ENCODE assay signal across 16 cellular contexts in genomic region chr9:128627906-128628305, GRCh38. TPM values are rescaled to one million over a fixed set of nuclear protein-coding genes. Genes with fewer than 3 reads are reported as not detected.
DNase-seq lines count a peak whose midpoint lies in the region; TF ChIP-seq lines count a peak whose summit lies in the region.
"Had no signal": no experiment of that assay in that cellular context is flagged by ENCODE, and none has a peak within 500 bp of the region (broad histone marks: within the 10 kb centered on the region; RNA-seq: fewer than 3 reads in every experiment).

No MANE protein-coding gene starts in this region.

- H3K9ac ChIP-seq in NT2/D1 (ENCODE audit: insufficient read length, low read depth): peak overlapping the region; percentile 45
- H3K9ac ChIP-seq in liver (ENCODE audit: low read depth in 1 of 2, low read length in 2 of 2): no peak overlapping the region
- H3K9ac ChIP-seq: BLaER1 had no signal

- TF ChIP-seq CTCF in dorsolateral prefrontal cortex (IDR thresholded peaks at IDR 0.05 in 54 of 56, conservative IDR thresholded peaks at IDR 0.05 in 2 of 56; ENCODE audit: low read depth in 1 of 56, partially characterized antibody in 56 of 56) (no peak), liver (IDR thresholded peaks at IDR 0.05; ENCODE audit: low read depth, low read length, missing input control) (no peak)

- DNase-seq in NT2/D1 (ENCODE audit: low read depth, low spot score) (no peak), dorsolateral prefrontal cortex (peak in 1 of 10 donors; percentile 22), activated gamma-delta T cell (lab: John Stamatoyannopoulos, UW) (no peak), NCI-H1417 (lab: John Stamatoyannopoulos, UW) (no peak)
- no peak for DNase-seq in activated T-helper 1 cell treated with anti-CD3 and anti-CD28 coated beads, Interleukin-12 subunit alpha, Interleukin-12 subunit beta, Interleukin-2, Interleukin-4 antibody, amounts not matched to agents 30 ng/mL and 10 ng/mL and 1 ng/mL, durations not matched to agents 14 hours and 24 hours and 36 hours (ENCODE audit: low spot score)
- DNase-seq: activated CD4-positive, CD25-positive, alpha-beta regulatory T cell treated with anti-CD3 and anti-CD28 coated beads, Interleukin-2, amount 50 U/mL, for 72 hours; DMS153; H9; NCI-H187; NCI-H510A; T-cell had no signal

- H3K9me3 ChIP-seq in NT2/D1 (ENCODE audit: insufficient read depth, low read length) (no peaks in the 10 kb centered on the region), liver (ENCODE audit: control insufficient read depth in 4 of 4, low read length in 3 of 4) (no peaks in the 10 kb centered on the region)
- H3K9me3 ChIP-seq: BLaER1 had no signal

- H3K36me3 ChIP-seq in NT2/D1 (ENCODE audit: insufficient read depth, insufficient read length, low read length) (peaks cover 98% of the 10 kb centered on the region), liver (ENCODE audit: control insufficient read depth in 4 of 4, insufficient read depth in 3 of 4, low read depth in 1 of 4, low read length in 3 of 4) (peaks cover 21 to 61% (median 41%) of the 10 kb centered on the region in 4 donors)

- no peaks in the 10 kb centered on the region for H3K27me3 ChIP-seq in NT2/D1 (ENCODE audit: insufficient read depth, insufficient read length)
- H3K27me3 ChIP-seq in dorsolateral prefrontal cortex: no peaks in the 10 kb centered on the region
- no peaks in the 10 kb centered on the region for H3K27me3 ChIP-seq in liver (ENCODE audit: control insufficient read depth in 4 of 4, insufficient read depth in 4 of 4, low read length in 3 of 4)
- H3K27me3 ChIP-seq: BLaER1 had no signal

- no peaks in the 10 kb centered on the region for H3K27me3 Mint-ChIP-seq in activated T-helper 1 cell treated with anti-CD3 and anti-CD28 coated beads, Interleukin-12 subunit alpha, Interleukin-12 subunit beta, Interleukin-2, Interleukin-4 antibody, amounts not matched to agents 30 ng/mL and 10 ng/mL and 1 ng/mL, durations not matched to agents 14 hours and 24 hours and 36 hours (ENCODE audit: insufficient read depth)
- H3K27me3 Mint-ChIP-seq: dendritic cell treated with granulocyte-macrophage colony-stimulating factor and Interleukin-4, amounts not matched to agents 40 ng/mL and 50 ng/mL, for 4 days; T-cell had no signal

- no peak overlapping the region for H3K4me3 ChIP-seq in NT2/D1 (ENCODE audit: insufficient read length, low read depth)
- H3K4me3 ChIP-seq in dorsolateral prefrontal cortex: no peak overlapping the region
- no peak overlapping the region for H3K4me3 ChIP-seq in liver (ENCODE audit: low read depth in 1 of 3, low read length in 3 of 3)
- H3K4me3 ChIP-seq: BLaER1, smooth muscle cell had no signal

- peaks cover 18% of the 10 kb centered on the region for H3K4me1 ChIP-seq in NT2/D1 (ENCODE audit: insufficient read depth, insufficient read length)
- peaks cover 5 to 25% (median 11%) of the 10 kb centered on the region in 4 donors for H3K4me1 ChIP-seq in liver (ENCODE audit: control insufficient read depth in 4 of 4, insufficient read depth in 4 of 4, low read length in 3 of 4)
- H3K4me1 ChIP-seq: BLaER1 had no signal

- TF ChIP-seq RAD21 in liver (IDR thresholded peaks at IDR 0.05): no peak

- intact Hi-C loops in dorsolateral prefrontal cortex (cut with DNase I): loop anchor here in 1 of 2 donors (5.0 kb wide), 1 partner anchor 36 kb away; no protein-coding TSS in a partner anchor
- intact Hi-C loops in activated T-helper 1 cell treated with anti-CD3 and anti-CD28 coated beads, Interleukin-12 subunit alpha, Interleukin-12 subunit beta, Interleukin-2, Interleukin-4 antibody, amounts not matched to agents 30 ng/mL and 10 ng/mL and 1 ng/mL, durations not matched to agents 14 hours and 24 hours and 36 hours (cut with micrococcal nuclease): no loop called here

- no peak overlapping the region for H3K4me3 Mint-ChIP-seq in activated T-helper 1 cell treated with anti-CD3 and anti-CD28 coated beads, Interleukin-12 subunit alpha, Interleukin-12 subunit beta, Interleukin-2, Interleukin-4 antibody, amounts not matched to agents 30 ng/mL and 10 ng/mL and 1 ng/mL, durations not matched to agents 14 hours and 24 hours and 36 hours
- H3K4me3 Mint-ChIP-seq: dendritic cell treated with granulocyte-macrophage colony-stimulating factor and Interleukin-4, amounts not matched to agents 40 ng/mL and 50 ng/mL, for 4 days; H9; T-cell had no signal

- no peaks in the 10 kb centered on the region for H3K9me3 Mint-ChIP-seq in activated T-helper 1 cell treated with anti-CD3 and anti-CD28 coated beads, Interleukin-12 subunit alpha, Interleukin-12 subunit beta, Interleukin-2, Interleukin-4 antibody, amounts not matched to agents 30 ng/mL and 10 ng/mL and 1 ng/mL, durations not matched to agents 14 hours and 24 hours and 36 hours
- H3K9me3 Mint-ChIP-seq: dendritic cell treated with granulocyte-macrophage colony-stimulating factor and Interleukin-4, amounts not matched to agents 40 ng/mL and 50 ng/mL, for 4 days; H9; T-cell had no signal

- peaks cover 50% of the 10 kb centered on the region for H3K36me3 Mint-ChIP-seq in activated T-helper 1 cell treated with anti-CD3 and anti-CD28 coated beads, Interleukin-12 subunit alpha, Interleukin-12 subunit beta, Interleukin-2, Interleukin-4 antibody, amounts not matched to agents 30 ng/mL and 10 ng/mL and 1 ng/mL, durations not matched to agents 14 hours and 24 hours and 36 hours (ENCODE audit: low read depth)

- 92% methylated on average over 13 of the region's 13 CpGs for WGBS in liver

- H3K27ac ChIP-seq in dorsolateral prefrontal cortex (peak overlapping the region in 48 of 59 donors; percentile 1 to 80 (median 54)), liver (ENCODE audit: low read depth in 1 of 2, low read length in 2 of 2) (peak overlapping the region; percentile 44 to 65), temporal lobe (ENCODE audit: low read depth, low read length) (peak overlapping the region; percentile 17)
- H3K27ac ChIP-seq: BLaER1 had no signal

- H3K27ac Mint-ChIP-seq in activated T-helper 1 cell treated with anti-CD3 and anti-CD28 coated beads, Interleukin-12 subunit alpha, Interleukin-12 subunit beta, Interleukin-2, Interleukin-4 antibody, amounts not matched to agents 30 ng/mL and 10 ng/mL and 1 ng/mL, durations not matched to agents 14 hours and 24 hours and 36 hours: no peak overlapping the region
- H3K27ac Mint-ChIP-seq: dendritic cell treated with granulocyte-macrophage colony-stimulating factor and Interleukin-4, amounts not matched to agents 40 ng/mL and 50 ng/mL, for 4 days; T-cell had no signal

- no peaks in the 10 kb centered on the region for H3K4me1 Mint-ChIP-seq in activated T-helper 1 cell treated with anti-CD3 and anti-CD28 coated beads, Interleukin-12 subunit alpha, Interleukin-12 subunit beta, Interleukin-2, Interleukin-4 antibody, amounts not matched to agents 30 ng/mL and 10 ng/mL and 1 ng/mL, durations not matched to agents 14 hours and 24 hours and 36 hours (ENCODE audit: low read depth)
- H3K4me1 Mint-ChIP-seq: T-cell had no signal

TF ChIP-seq in liver, 16 proteins besides CTCF, POLR2A, EP300 and RAD21 (continues in another document):
- TF ChIP-seq MAX (IDR thresholded peaks at IDR 0.05): no peak
- TF ChIP-seq NR2F2 (IDR thresholded peaks at IDR 0.05): no peak
- TF ChIP-seq FOXA2 (IDR thresholded peaks at IDR 0.05): no peak
- TF ChIP-seq JUND (IDR thresholded peaks at IDR 0.05): no peak
- no peak for TF ChIP-seq ZBTB33 (IDR thresholded peaks at IDR 0.05)
- no peak for TF ChIP-seq GABPA (IDR thresholded peaks at IDR 0.05 in 1 of 2, conservative IDR thresholded peaks at IDR 0.05 in 1 of 2)

RNA-seq across cellular contexts. Expression of gene DYNC2I2, which starts 28.7 kb away (rescaled TPM):
- total RNA-seq in dorsolateral prefrontal cortex: 10 to 100 TPM in 118 of 120 experiments, 1 to 10 TPM in 2; 9.3 to 27.2 (median 15.5) TPM
- total RNA-seq in liver: 10 to 100 TPM; 10.9 to 58.0 TPM
- 10 to 100 TPM; 18.5 to 20.7 TPM for polyA plus RNA-seq in liver
- total RNA-seq in temporal lobe: 23.4 TPM
- 41.5 and 43.9 TPM in 2 replicates for total RNA-seq in activated T-helper 1 cell treated with anti-CD3 and anti-CD28 coated beads, Interleukin-12 subunit alpha, Interleukin-12 subunit beta, Interleukin-2, Interleukin-4 antibody, amounts not matched to agents 30 ng/mL and 10 ng/mL and 1 ng/mL, durations not matched to agents 14 hours and 24 hours and 36 hours
